1 cellular context compared by ENCODE assay signal in the genomic region with DNA sequence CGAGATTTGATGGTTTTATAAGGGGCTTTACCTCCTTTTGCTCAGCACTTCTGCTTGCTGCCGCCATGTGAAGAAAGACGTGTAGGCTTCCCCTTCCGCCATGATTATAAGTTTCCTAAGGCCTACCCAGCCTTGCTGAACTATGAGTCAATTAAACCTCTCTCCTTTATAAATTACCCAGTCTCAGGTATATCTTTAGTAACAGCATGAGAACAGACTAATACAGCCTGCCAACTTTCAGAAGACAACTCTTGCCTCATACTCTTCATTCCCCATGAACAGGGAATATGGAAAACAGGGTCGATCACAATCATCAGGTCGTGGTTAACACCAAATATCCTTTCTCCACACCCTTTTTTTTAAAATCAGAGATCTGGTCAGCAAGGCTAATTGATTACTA.
TF ChIP-seq lines count a peak whose summit lies in the region.

No MANE protein-coding gene starts in this region.

TF ChIP-seq in HepG2, 621 proteins besides CTCF, POLR2A, EP300 and RAD21 (continued from another document):
- TF ChIP-seq ZSCAN29 (CRISPR knock-in tag; conservative IDR thresholded peaks at IDR 0.05) = no peak
- no peak for TF ChIP-seq ZNF143 (CRISPR knock-in tag; IDR thresholded peaks at IDR 0.05)
- no peak for TF ChIP-seq ZSCAN12 (CRISPR knock-in tag; IDR thresholded peaks at IDR 0.05)
- no peak for TF ChIP-seq SAFB2 (CRISPR knock-in tag; IDR thresholded peaks at IDR 0.05; ENCODE audit: borderline replicate concordance, low read depth)
- TF ChIP-seq SMAD3 (CRISPR knock-in tag; IDR thresholded peaks at IDR 0.05) = no peak
